In genomic region chr4:25874641-25875040, GRCh38 we compare ENCODE assay signal across 1 cellular context.
TF ChIP-seq lines count a peak whose summit lies in the region.

No MANE protein-coding gene starts in this region.

TF ChIP-seq in HepG2, 621 proteins besides CTCF, POLR2A, EP300 and RAD21 (continued from another document):
- TF ChIP-seq, protein P1, sequence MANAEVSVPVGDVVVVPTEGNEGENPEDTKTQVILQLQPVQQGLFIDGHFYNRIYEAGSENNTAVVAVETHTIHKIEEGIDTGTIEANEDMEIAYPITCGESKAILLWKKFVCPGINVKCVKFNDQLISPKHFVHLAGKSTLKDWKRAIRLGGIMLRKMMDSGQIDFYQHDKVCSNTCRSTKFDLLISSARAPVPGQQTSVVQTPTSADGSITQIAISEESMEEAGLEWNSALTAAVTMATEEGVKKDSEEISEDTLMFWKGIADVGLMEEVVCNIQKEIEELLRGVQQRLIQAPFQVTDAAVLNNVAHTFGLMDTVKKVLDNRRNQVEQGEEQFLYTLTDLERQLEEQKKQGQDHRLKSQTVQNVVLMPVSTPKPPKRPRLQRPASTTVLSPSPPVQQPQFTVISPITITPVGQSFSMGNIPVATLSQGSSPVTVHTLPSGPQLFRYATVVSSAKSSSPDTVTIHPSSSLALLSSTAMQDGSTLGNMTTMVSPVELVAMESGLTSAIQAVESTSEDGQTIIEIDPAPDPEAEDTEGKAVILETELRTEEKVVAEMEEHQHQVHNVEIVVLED (CRISPR knock-in tag; IDR thresholded peaks at IDR 0.05; ENCODE audit: borderline replicate concordance): no peak
- TF ChIP-seq ZNF841 (CRISPR knock-in tag; IDR thresholded peaks at IDR 0.05; ENCODE audit: borderline replicate concordance) (no peak), RFX5 (IDR thresholded peaks at IDR 0.05; ENCODE audit: low read depth, low read length) (no peak), GABPB1 (CRISPR knock-in tag; IDR thresholded peaks at IDR 0.05) (no peak), ZNF251 (CRISPR knock-in tag; IDR thresholded peaks at IDR 0.05) (no peak), E2F5 (CRISPR knock-in tag; conservative IDR thresholded peaks at IDR 0.05) (no peak), ZNF337 (CRISPR knock-in tag; IDR thresholded peaks at IDR 0.05; ENCODE audit: borderline replicate concordance, low read depth) (no peak), HOXD1 (CRISPR knock-in tag; IDR thresholded peaks at IDR 0.05) (no peak), RORA (CRISPR knock-in tag; IDR thresholded peaks at IDR 0.05) (no peak), ZNF562 (CRISPR knock-in tag; IDR thresholded peaks at IDR 0.05; ENCODE audit: borderline replicate concordance) (no peak), HNRNPLL (IDR thresholded peaks at IDR 0.05; ENCODE audit: low read depth, low read length, poor library complexity, severe bottlenecking) (no peak)
